ENCODE assay signal across 9 cellular contexts in genomic region chrX:39772057-39772832, GRCh38.
DNase-seq lines count a peak whose midpoint lies in the region; ATAC-seq, FAIRE-seq and TF ChIP-seq lines count a peak whose summit lies in the region.
"Had no signal": no experiment of that assay in that cellular context is flagged by ENCODE, and none has a peak within 500 bp of the region (broad histone marks: within the 10 kb centered on the region; RNA-seq: fewer than 3 reads in every experiment).

No MANE protein-coding gene starts in this region.

- peak; percentile 32 for DNase-seq in HT1080 (ENCODE audit: low read depth)
- DNase-seq in UCSD-AML1 (lab: John Stamatoyannopoulos, UW; ENCODE audit: unreplicated experiment), result peak; percentile 76
- DNase-seq in GM12878 (ENCODE audit: low read depth, low spot score), result no peak
- peak; percentile 8 for DNase-seq in midbrain (lab: John Stamatoyannopoulos, UW)

- peak overlapping the region; percentile 46 for H3K27ac Mint-ChIP-seq in stimulated activated memory B cell treated with anti-CD40 and anti-IgM and Interleukin-4, amounts not matched to agents 10 μg/mL and 1 μg/mL and 100 μg/mL, for 72 hours

- no peaks in the 10 kb centered on the region; a peak in 1 of 4 replicates for H3K27me3 ChIP-seq in GM12878 (replicated peaks in 1 of 2; ENCODE audit: control insufficient read depth in 2 of 2, insufficient read depth in 2 of 2, low read length in 1 of 2)

- no peaks in the 10 kb centered on the region for H3K36me3 Mint-ChIP-seq in stimulated activated memory B cell treated with anti-CD40 and anti-IgM and Interleukin-4, amounts not matched to agents 10 μg/mL and 1 μg/mL and 100 μg/mL, for 72 hours

- no peaks in the 10 kb centered on the region for H3K79me2 ChIP-seq in GM12878 (ENCODE audit: control insufficient read depth, insufficient read depth, low read length)

- no TSS peak for BruUV-seq in GM12878 (replicated peaks; lab: Mats Ljungman, UMichigan)

- peak overlapping the region; percentile 32 for H3K4me3 Mint-ChIP-seq in stimulated activated memory B cell treated with anti-CD40 and anti-IgM and Interleukin-4, amounts not matched to agents 10 μg/mL and 1 μg/mL and 100 μg/mL, for 72 hours

- no peak overlapping the region for H3K9ac ChIP-seq in GM12878 (ENCODE audit: control insufficient read depth, insufficient read depth, low read length)
- H3K9ac ChIP-seq: KMS-11 had no signal

- no peak for TF ChIP-seq RAD21 in GM12878 (IDR thresholded peaks at IDR 0.05; ENCODE audit: insufficient read depth, low read depth, low read length)

- no peaks in the 10 kb centered on the region for H3K36me3 ChIP-seq in GM12878 (ENCODE audit: control insufficient read depth in 2 of 2, insufficient read depth in 2 of 2, low read length in 1 of 2)

- no peak overlapping the region for H3K27ac ChIP-seq in GM12878 (ENCODE audit: control insufficient read depth, insufficient read depth)
- H3K27ac ChIP-seq: KMS-11 had no signal

- SMC1A ChIA-PET in GM12878 (lab: Charles Lee; ENCODE audit: uncharacterized antibody, unreplicated experiment), result no interaction called here

- peaks cover 28% of the 10 kb centered on the region for H3K27me3 Mint-ChIP-seq in stimulated activated memory B cell treated with anti-CD40 and anti-IgM and Interleukin-4, amounts not matched to agents 10 μg/mL and 1 μg/mL and 100 μg/mL, for 72 hours

- ATAC-seq in GM12878 (no peak), GM19452 (IDR thresholded peaks at IDR 0.05; ENCODE audit: unreplicated experiment) (no peak), GM18517 (IDR thresholded peaks at IDR 0.05; ENCODE audit: unreplicated experiment) (no peak), HG02763 (IDR thresholded peaks at IDR 0.05; ENCODE audit: unreplicated experiment) (no peak)
- ATAC-seq in stimulated activated memory B cell treated with anti-CD40 and anti-IgM and Interleukin-4, amounts not matched to agents 10 μg/mL and 1 μg/mL and 100 μg/mL, for 72 hours, result no peak

- no peak for TF ChIP-seq POLR2A in GM12878 (IDR thresholded peaks at IDR 0.05; ENCODE audit: low read depth, low read length)

- WGBS in GM12878 (ENCODE audit: insufficient coverage, insufficient replicate concordance, low lambda C conversion rate, missing lambda C conversion rate), result 24% methylated on average over 21 of the region's 21 CpGs

- peaks cover 3% of the 10 kb centered on the region for H3K9me3 Mint-ChIP-seq in stimulated activated memory B cell treated with anti-CD40 and anti-IgM and Interleukin-4, amounts not matched to agents 10 μg/mL and 1 μg/mL and 100 μg/mL, for 72 hours

- peaks cover 7% of the 10 kb centered on the region for H3K4me1 Mint-ChIP-seq in stimulated activated memory B cell treated with anti-CD40 and anti-IgM and Interleukin-4, amounts not matched to agents 10 μg/mL and 1 μg/mL and 100 μg/mL, for 72 hours

- no peak overlapping the region for H3K4me3 ChIP-seq in GM12878

- peak overlapping the region; percentile 76 for H2AFZ ChIP-seq in GM12878 (ENCODE audit: control insufficient read depth, low read depth, low read length)

- no peaks in the 10 kb centered on the region; the same call in 2 of the 3 replicates for H3K9me3 ChIP-seq in GM12878 (replicated peaks; ENCODE audit: control insufficient read depth, insufficient read depth, low read length)

- no peaks in the 10 kb centered on the region for H4K20me1 ChIP-seq in GM12878 (ENCODE audit: control insufficient read depth, insufficient read depth)

- POLR2A ChIA-PET in GM12878 (lab: Charles Lee), result no interaction called here

- FAIRE-seq in GM12878 (lab: Jason Lieb, UNC), result no peak

- intact Hi-C loops in GM12878 (cut with micrococcal nuclease; ENCODE audit: unreplicated experiment), result no loop called here

- TF ChIP-seq EP300 in GM12878 (IDR thresholded peaks at IDR 0.05; ENCODE audit: borderline replicate concordance in 1 of 2, control insufficient read depth in 1 of 2, low read depth in 2 of 2, low read length in 2 of 2), result no peak

- CTCF ChIA-PET in GM12878 (lab: Yijun Ruan, JAX), result no interaction called here

- RAD21 ChIA-PET in GM12878 (lab: Charles Lee; ENCODE audit: unreplicated experiment), result interaction anchor here (0.6 kb wide), 1 partner anchor 495 kb away, joined by 3 read pairs; no protein-coding TSS in a partner anchor

- no peak overlapping the region for H3K4me2 ChIP-seq in GM12878 (ENCODE audit: control insufficient read depth, insufficient read depth)
- H3K4me2 ChIP-seq: KMS-11 had no signal

- in situ Hi-C loops in GM12878 (cut with MboI), result no loop called here

- H3K4me1 ChIP-seq in GM12878 (ENCODE audit: control insufficient read depth, insufficient read depth, low read length), result 0 out of 2 replicates have a peak, but pooled peaks cover 7% of the 10 kb centered on the region

- no peak for TF ChIP-seq CTCF in GM12878 (IDR thresholded peaks at IDR 0.05 in 2 of 3, conservative IDR thresholded peaks at IDR 0.05 in 1 of 3; ENCODE audit: control insufficient read depth in 2 of 3, extremely low read depth in 1 of 3, insufficient read depth in 1 of 3, low read depth in 3 of 3, low read length in 3 of 3)

TF ChIP-seq in GM12878, 131 proteins besides CTCF, POLR2A, EP300 and RAD21:
- TF ChIP-seq ATF2 (IDR thresholded peaks at IDR 0.05; ENCODE audit: low read length) (no peak), YBX1 (IDR thresholded peaks at IDR 0.05) (no peak), MEF2A (IDR thresholded peaks at IDR 0.05; ENCODE audit: insufficient read depth, low read depth, low read length) (0 out of 2 replicates have a peak, but pooled peaks have one; percentile 41)
